In the genomic region with DNA sequence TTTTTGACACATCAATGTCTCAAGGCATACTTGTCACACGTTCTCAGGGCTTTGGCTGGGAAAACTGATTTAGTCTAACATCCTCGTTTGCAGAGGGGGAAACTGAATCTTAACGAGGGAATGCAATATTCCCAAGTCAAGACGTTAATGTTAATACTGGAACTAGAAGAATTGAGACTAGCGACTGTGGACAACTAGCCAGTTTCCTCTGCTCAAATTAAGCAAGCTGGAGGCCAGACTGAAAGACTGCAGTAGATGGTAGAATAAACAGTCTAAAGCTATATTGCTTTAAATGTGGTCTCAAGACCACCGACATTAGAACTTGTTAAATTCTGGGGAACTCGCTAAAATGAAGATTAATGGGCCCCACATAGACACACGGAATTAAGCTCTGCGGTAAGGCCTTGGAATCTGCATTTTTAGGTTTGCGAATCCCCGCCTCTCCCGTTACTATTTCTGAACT, we compare ENCODE assay signal across 8 cellular contexts. TPM values are rescaled to one million over a fixed set of nuclear protein-coding genes. Genes with fewer than 3 reads are reported as not detected.
DNase-seq lines count a peak whose midpoint lies in the region; ATAC-seq and TF ChIP-seq lines count a peak whose summit lies in the region.

No MANE protein-coding gene starts in this region.

- H2AFZ ChIP-seq in PC-3 (ENCODE audit: low read length) (peak overlapping the region; percentile 99), neuron (ENCODE audit: low read depth, low read length) (peak overlapping the region; percentile 88)

- peaks cover 29% of the 10 kb centered on the region for H3K36me3 ChIP-seq in PC-3 (ENCODE audit: low read depth, low read length)
- H3K36me3 ChIP-seq in neuron (ENCODE audit: insufficient read depth, low read length): peaks cover 29% of the 10 kb centered on the region

- H3F3A ChIP-seq in PC-3 (ENCODE audit: low read length, unreplicated experiment): no peaks in the 10 kb centered on the region

- H3K27me3 ChIP-seq in PC-3 (ENCODE audit: low read length): no peaks in the 10 kb centered on the region
- no peaks in the 10 kb centered on the region for H3K27me3 ChIP-seq in neuron (ENCODE audit: insufficient read depth, low read length)

- H3K9me2 ChIP-seq in PC-3 (replicated peaks; ENCODE audit: low read length): no peaks in the 10 kb centered on the region

- H3K4me3 ChIP-seq in AG04449 (ENCODE audit: low read depth, low read length): peak overlapping the region; percentile 94
- H3K4me3 ChIP-seq in PC-3 (ENCODE audit: low read length): peak overlapping the region; percentile 87
- H3K4me3 ChIP-seq in epithelial cell of esophagus (ENCODE audit: low read length): peak overlapping the region; percentile 99
- peak overlapping the region; percentile 91 for H3K4me3 ChIP-seq in neuron (ENCODE audit: low read length)

- H3K27ac ChIP-seq in PC-3 (ENCODE audit: low read length): peak overlapping the region; percentile 26

- DNase-seq in AG04449 (ENCODE audit: low read depth, low spot score) (no peak), PC-3 (no peak), epithelial cell of esophagus (ENCODE audit: low read depth) (no peak), NCI-H748 (lab: John Stamatoyannopoulos, UW; ENCODE audit: unreplicated experiment) (no peak), KBM-7 (no peak)
- no peak for DNase-seq in activated CD4-positive, alpha-beta T cell treated with anti-CD3 and anti-CD28 coated beads for 48 hours

- H3K4me2 ChIP-seq in PC-3 (ENCODE audit: low read length): peak overlapping the region; percentile 87

- peaks cover 25% of the 10 kb centered on the region for H3K4me1 ChIP-seq in PC-3 (ENCODE audit: insufficient read depth, low read length)
- peaks cover 10% of the 10 kb centered on the region for H3K4me1 ChIP-seq in neuron (ENCODE audit: insufficient read depth, low read length)

- CTCF ChIA-PET in AG04449 (lab: Yijun Ruan, JAX): interaction anchor here (0.7 to 7.7 kb wide), 24 partner anchors 8 to 809 kb away, joined by 3 to 74 read pairs (median 4); no protein-coding TSS in a partner anchor
- CTCF ChIA-PET in PC-3 (lab: Charles Lee): interaction anchor here (0.6 to 1.6 kb wide), 4 partner anchors 8 to 84 kb away, joined by 4 to 5 read pairs (median 4); no protein-coding TSS in a partner anchor

- peak overlapping the region; percentile 92 for H3K9ac ChIP-seq in PC-3 (ENCODE audit: low read length)

- H3K9me3 ChIP-seq in PC-3 (ENCODE audit: low read length) (no peaks in the 10 kb centered on the region), neuron (ENCODE audit: low read length) (no peaks in the 10 kb centered on the region)

- TF ChIP-seq CTCF in AG04449 (IDR thresholded peaks at IDR 0.05; ENCODE audit: insufficient read depth, low read length, missing control alignments): no peak
- no peak for TF ChIP-seq CTCF in PC-3 (conservative IDR thresholded peaks at IDR 0.05; ENCODE audit: low read depth, low read length)
- no peak for TF ChIP-seq CTCF in epithelial cell of esophagus (IDR thresholded peaks at IDR 0.05; ENCODE audit: insufficient read depth, low read depth, low read length, missing control alignments)

- POLR2A ChIA-PET in AG04449 (lab: Yijun Ruan, JAX) (interaction anchor here (0.6 to 1.3 kb wide), 5 partner anchors 19 to 116 kb away, joined by 3 to 5 read pairs (median 3); partner anchors contain the start of gene CISD1), PC-3 (lab: Charles Lee; ENCODE audit: unreplicated experiment) (interaction anchor here (0.6 to 0.7 kb wide), 5 partner anchors 49 to 782 kb away, joined by 3 to 9 read pairs (median 4); no protein-coding TSS in a partner anchor)

- in situ Hi-C loops in KBM-7 (cut with MboI; ENCODE audit: low pct_unique_long_range_greater_than_20kb, low sequenced_read_pairs): no loop called here

- ATAC-seq in GM19463 (IDR thresholded peaks at IDR 0.05; ENCODE audit: unreplicated experiment) (peak; percentile 0), PC-3 (peak; percentile 2)

- TSS peak; percentile 91 for BruUV-seq in PC-3 (replicated peaks; lab: Mats Ljungman, UMichigan)

- H3K79me2 ChIP-seq in PC-3 (ENCODE audit: low read length): peaks cover 51% of the 10 kb centered on the region

- peaks cover 30% of the 10 kb centered on the region for H4K20me1 ChIP-seq in PC-3 (ENCODE audit: low read length)

- intact Hi-C loops in PC-3 (cut with micrococcal nuclease): loop anchor here (2.0 kb wide), 1 partner anchor 32 kb away; no protein-coding TSS in a partner anchor

RNA-seq across cellular contexts. Expression of gene TFAM, which starts 0.6 kb away (rescaled TPM):
- 96.8 and 121 TPM in 2 replicates for total RNA-seq in PC-3 (2014; rRNA removed)

RNA-seq across cellular contexts. Expression of gene UBE2D1, which starts 49.8 kb away (rescaled TPM):
- 13.6 and 13.8 TPM in 2 replicates for total RNA-seq in PC-3 (2014; rRNA removed)
